13 cellular contexts compared by ENCODE assay signal in the genomic region with DNA sequence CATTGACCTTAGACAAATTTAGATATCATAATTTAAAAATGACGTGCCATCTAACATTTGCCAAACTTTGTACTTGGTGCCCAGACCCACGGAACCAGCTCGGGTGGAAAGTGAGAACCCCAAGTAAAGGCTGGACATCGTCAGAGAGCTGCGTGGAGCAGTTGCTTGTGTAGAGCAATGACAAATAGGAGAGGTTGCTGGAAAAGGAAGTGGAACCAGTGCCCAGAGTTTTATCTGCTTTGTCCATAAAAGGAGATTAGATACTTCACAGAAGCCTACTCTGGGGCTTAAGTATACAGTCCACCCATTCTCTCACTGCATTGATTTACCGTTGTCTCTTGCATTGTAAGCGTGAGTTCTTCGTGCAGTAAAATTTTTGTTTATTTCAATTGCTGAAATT. TPM values are rescaled to one million over a fixed set of nuclear protein-coding genes. Genes with fewer than 3 reads are reported as not detected.
DNase-seq lines count a peak whose midpoint lies in the region; ATAC-seq and FAIRE-seq lines count a peak whose summit lies in the region.
"Had no signal": no experiment of that assay in that cellular context is flagged by ENCODE, and none has a peak within 500 bp of the region (broad histone marks: within the 10 kb centered on the region; RNA-seq: fewer than 3 reads in every experiment).

No MANE protein-coding gene starts in this region.

- DNase-seq in HuH-7 (ENCODE audit: low spot score), result peak; percentile 51
- peak; percentile 66 for DNase-seq in OCI-M1 (lab: John Stamatoyannopoulos, UW)
- no peak for DNase-seq in Right ventricle myocardium superior
- no peak for DNase-seq in HTR-8/SVneo (ENCODE audit: insufficient read length, low spot score)
- no peak for DNase-seq in COR-L47 (lab: John Stamatoyannopoulos, UW)
- no peak for DNase-seq in HK-2 (ENCODE audit: unreplicated experiment)
- DNase-seq: amygdala; CD4-positive, alpha-beta memory T cell; glutamatergic neuron; NCI-H1092 treated with DMSO at 0.1 percent for 48 hours; nucleus accumbens had no signal

- no peak overlapping the region for H3K27ac Mint-ChIP-seq in stimulated activated memory B cell treated with anti-CD40 and anti-IgM and Interleukin-4, amounts not matched to agents 10 μg/mL and 1 μg/mL and 100 μg/mL, for 72 hours

- H3K9me3 Mint-ChIP-seq in stimulated activated memory B cell treated with anti-CD40 and anti-IgM and Interleukin-4, amounts not matched to agents 10 μg/mL and 1 μg/mL and 100 μg/mL, for 72 hours, result no peaks in the 10 kb centered on the region
- H3K9me3 Mint-ChIP-seq: CD4-positive, alpha-beta memory T cell had no signal

- no peaks in the 10 kb centered on the region for H3K36me3 Mint-ChIP-seq in stimulated activated memory B cell treated with anti-CD40 and anti-IgM and Interleukin-4, amounts not matched to agents 10 μg/mL and 1 μg/mL and 100 μg/mL, for 72 hours
- H3K36me3 Mint-ChIP-seq: CD4-positive, alpha-beta memory T cell had no signal

- H3K4me3 Mint-ChIP-seq in stimulated activated memory B cell treated with anti-CD40 and anti-IgM and Interleukin-4, amounts not matched to agents 10 μg/mL and 1 μg/mL and 100 μg/mL, for 72 hours, result no peak overlapping the region
- H3K4me3 Mint-ChIP-seq: CD4-positive, alpha-beta memory T cell had no signal

- H3K4me1 Mint-ChIP-seq in stimulated activated memory B cell treated with anti-CD40 and anti-IgM and Interleukin-4, amounts not matched to agents 10 μg/mL and 1 μg/mL and 100 μg/mL, for 72 hours, result peaks cover 23% of the 10 kb centered on the region

- H3K27me3 Mint-ChIP-seq in stimulated activated memory B cell treated with anti-CD40 and anti-IgM and Interleukin-4, amounts not matched to agents 10 μg/mL and 1 μg/mL and 100 μg/mL, for 72 hours, result no peaks in the 10 kb centered on the region

- intact Hi-C loops in Right ventricle myocardium superior (cut with DNase I), result loop anchor here (5.0 kb wide), 1 partner anchor 58 kb away; the partner anchor contains the start of gene PGM2

- no peak for FAIRE-seq in HTR-8/SVneo (lab: Jason Lieb, UNC)

- ATAC-seq in Right ventricle myocardium superior (ENCODE audit: poor library complexity) (peak; percentile 73), GM19351 (IDR thresholded peaks at IDR 0.05; ENCODE audit: unreplicated experiment) (no peak)
- peak; percentile 25 for ATAC-seq in stimulated activated memory B cell treated with anti-CD40 and anti-IgM and Interleukin-4, amounts not matched to agents 10 μg/mL and 1 μg/mL and 100 μg/mL, for 72 hours

RNA-seq across cellular contexts. Expression of gene TBC1D1, which starts 5.4 kb away (rescaled TPM):
- total RNA-seq in Right ventricle myocardium superior, result 125 TPM

RNA-seq across cellular contexts. Expression of gene PGM2, which starts 59.0 kb away (rescaled TPM):
- 15.6 TPM for total RNA-seq in Right ventricle myocardium superior

Comparison
In these comparisons a context has a peak if more than half of its experiments do, and no peak if none do; other contexts are left out.
1. DNase-seq: peak in HuH-7 (single experiment) and OCI-M1 (single experiment); none in Right ventricle myocardium superior (single experiment), HTR-8/SVneo (single experiment), COR-L47 (single experiment) and HK-2 (single experiment).